2 cellular contexts compared by ENCODE assay signal in genomic region chr1:151701515-151701914, GRCh38.
TF ChIP-seq lines count a peak whose summit lies in the region.

No MANE protein-coding gene starts in this region.

TF ChIP-seq in HepG2, 621 proteins besides CTCF, POLR2A, EP300 and RAD21:
- TF ChIP-seq ZNF883 (CRISPR knock-in tag; IDR thresholded peaks at IDR 0.05; ENCODE audit: not compliant biosample characterization) (no peak), RARA (CRISPR knock-in tag; IDR thresholded peaks at IDR 0.05) (peak; percentile 24; the same call in 1 of the 2 replicates), ZNF770 (CRISPR knock-in tag; IDR thresholded peaks at IDR 0.05) (peak; percentile 81), ZNF121 (CRISPR knock-in tag; IDR thresholded peaks at IDR 0.05) (peak; percentile 37; the same call in 1 of the 2 replicates)

TF ChIP-seq in K562, 482 proteins besides CTCF, POLR2A, EP300 and RAD21:
- TF ChIP-seq CBFA2T2 (conservative IDR thresholded peaks at IDR 0.05) (no peak), U2AF2 (optimal IDR thresholded peaks at IDR 0.05; ENCODE audit: low read depth, low read length) (no peak), ZNF121 (CRISPR knock-in tag; conservative IDR thresholded peaks at IDR 0.05) (peak; percentile 40; the same call in 1 of the 2 replicates)
